ENCODE assay signal across 9 cellular contexts in the genomic region with DNA sequence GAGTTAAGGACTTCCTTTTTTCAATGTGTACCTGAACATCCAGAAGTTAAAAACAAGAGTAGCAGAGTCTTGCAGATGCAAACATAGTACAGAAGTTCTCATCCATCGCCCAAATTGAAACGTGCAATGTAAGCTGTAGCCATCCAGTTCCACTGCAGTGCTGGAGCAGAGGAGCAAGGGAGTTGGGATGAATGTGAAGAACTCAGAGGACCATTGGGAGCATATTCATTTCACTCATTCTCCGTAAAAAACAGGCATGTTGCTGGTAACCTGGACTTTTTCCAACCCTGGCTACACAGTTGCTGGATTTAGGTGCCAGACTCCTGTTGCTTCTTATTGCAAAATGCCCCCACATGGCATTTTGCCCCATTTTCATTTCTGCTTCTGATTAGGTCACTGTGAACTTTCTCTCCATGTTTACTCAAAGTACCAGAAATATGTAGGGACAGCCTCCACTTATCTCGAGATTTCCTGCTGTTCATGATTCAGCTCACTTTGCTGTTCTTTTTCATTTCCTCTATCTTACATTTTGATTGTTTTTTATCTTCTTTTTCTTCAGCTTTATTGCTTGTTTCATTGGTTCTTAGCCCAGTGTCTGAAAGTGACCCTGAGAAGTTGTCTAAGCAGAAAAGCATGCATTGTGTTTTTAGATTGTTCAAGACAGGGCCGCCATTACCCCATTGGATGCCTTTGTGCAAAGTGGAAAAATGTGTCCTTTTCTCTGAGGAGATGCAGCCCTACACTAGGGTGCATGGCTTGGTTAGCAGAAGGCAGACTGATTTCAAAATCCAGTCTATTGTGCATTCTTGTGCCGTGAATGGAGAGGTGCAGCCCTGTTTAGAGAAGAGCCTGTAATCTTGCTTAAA.
A peak's percentile ranks its signal among the peaks of the same experiment; 100 is the strongest.
DNase-seq lines count a peak whose midpoint lies in the region; ATAC-seq lines count a peak whose summit lies in the region.
"Had no signal": no experiment of that assay in that cellular context is flagged by ENCODE, and none has a peak within 500 bp of the region (broad histone marks: within the 10 kb centered on the region; RNA-seq: fewer than 3 reads in every experiment).

No MANE protein-coding gene starts in this region.

- no peak overlapping the region for H3K27ac ChIP-seq in CD4-positive, alpha-beta memory T cell (ENCODE audit: low read depth, low read length)
- H3K27ac ChIP-seq: KMS-11 had no signal

- POLR2A ChIA-PET in CD4-positive, alpha-beta memory T cell (lab: Charles Lee; ENCODE audit: partially characterized antibody) = interaction anchor here (0.6 to 14.0 kb wide), 3 partner anchors 25 to 202 kb away, joined by 3 to 354 read pairs (median 4); no protein-coding TSS in a partner anchor
- POLR2A ChIA-PET in T-cell (lab: Charles Lee) = no interaction called here

- H3K27ac Mint-ChIP-seq in CD4-positive, alpha-beta memory T cell = peak overlapping the region in 5 of 7 donors; percentile 15 to 90 (median 54)
- H3K27ac Mint-ChIP-seq in T-cell = peak overlapping the region; percentile 79 to 99

- peak; percentile 28 for DNase-seq in A172 (ENCODE audit: low spot score)
- DNase-seq in CD4-positive, alpha-beta memory T cell = no peak
- DNase-seq in T-cell = no peak
- peak; percentile 35 for DNase-seq in hepatic stellate cell (ENCODE audit: low spot score)
- DNase-seq in NCI-H1417 treated with DMSO at 0.1 percent for 48 hours (lab: John Stamatoyannopoulos, UW) = no peak
- DNase-seq in germinal center (ENCODE audit: low spot score) = no peak
- no peak for DNase-seq in activated T-cell treated with anti-CD3 and anti-CD28 coated beads, Interleukin-2, amount 50 U/mL, for 4 hours

- no peaks in the 10 kb centered on the region for H3K9me3 ChIP-seq in CD4-positive, alpha-beta memory T cell (ENCODE audit: control insufficient read depth in 1 of 2, low read length in 2 of 2)

- CTCF ChIA-PET in CD4-positive, alpha-beta memory T cell (lab: Charles Lee; ENCODE audit: partially characterized antibody) = interaction anchor here (1.1 to 1.2 kb wide), 3 partner anchors 31 to 119 kb away, joined by 3 to 4 read pairs (median 3); no protein-coding TSS in a partner anchor
- CTCF ChIA-PET in T-cell (lab: Charles Lee) = interaction anchor here (0.5 to 1.0 kb wide), 3 partner anchors 14 to 1475 kb away, joined by 3 to 9 read pairs (median 5); no protein-coding TSS in a partner anchor

- peaks cover 3% of the 10 kb centered on the region for H3K36me3 ChIP-seq in CD4-positive, alpha-beta memory T cell (ENCODE audit: insufficient read depth, low read length)

- no peaks in the 10 kb centered on the region for H3K27me3 Mint-ChIP-seq in CD4-positive, alpha-beta memory T cell
- no peaks in the 10 kb centered on the region for H3K27me3 Mint-ChIP-seq in T-cell
- no peaks in the 10 kb centered on the region for H3K27me3 Mint-ChIP-seq in activated T-cell treated with anti-CD3 and anti-CD28 coated beads, Interleukin-2, amount 50 U/mL, for 4 hours (ENCODE audit: low read depth)

- H3K27me3 ChIP-seq in CD4-positive, alpha-beta memory T cell (ENCODE audit: insufficient read depth, low read length) = no peaks in the 10 kb centered on the region

- peaks cover 0 to 2% (median 0%) of the 10 kb centered on the region in 8 donors for H3K9me3 Mint-ChIP-seq in CD4-positive, alpha-beta memory T cell
- no peaks in the 10 kb centered on the region for H3K9me3 Mint-ChIP-seq in T-cell
- H3K9me3 Mint-ChIP-seq in activated T-cell treated with anti-CD3 and anti-CD28 coated beads, Interleukin-2, amount 50 U/mL, for 4 hours = no peaks in the 10 kb centered on the region

- H3K4me3 ChIP-seq in CD4-positive, alpha-beta memory T cell (ENCODE audit: low read length in 2 of 2) = no peak overlapping the region

- peaks cover 67% of the 10 kb centered on the region for H3K4me1 ChIP-seq in CD4-positive, alpha-beta memory T cell (ENCODE audit: insufficient read depth, low read length)

- H3K36me3 Mint-ChIP-seq in CD4-positive, alpha-beta memory T cell = peaks cover 45 to 55% of the 10 kb centered on the region in 2 donors
- peaks cover 59% of the 10 kb centered on the region for H3K36me3 Mint-ChIP-seq in T-cell
- H3K36me3 Mint-ChIP-seq in activated T-cell treated with anti-CD3 and anti-CD28 coated beads, Interleukin-2, amount 50 U/mL, for 4 hours (ENCODE audit: insufficient read depth) = peaks cover 45% of the 10 kb centered on the region

- ATAC-seq in T-cell (replicated peaks in 1 of 4) (no peak), HG03571 (IDR thresholded peaks at IDR 0.05; ENCODE audit: unreplicated experiment) (no peak)
- no peak for ATAC-seq in activated T-cell treated with anti-CD3 and anti-CD28 coated beads, Interleukin-2, amount 50 U/mL, for 4 hours

- intact Hi-C loops in CD4-positive, alpha-beta memory T cell (cut with micrococcal nuclease) = no loop called here

- peaks cover 65 to 80% (median 71%) of the 10 kb centered on the region in 4 donors for H3K4me1 Mint-ChIP-seq in CD4-positive, alpha-beta memory T cell
- H3K4me1 Mint-ChIP-seq in T-cell = peaks cover 79 to 93% (median 82%) of the 10 kb centered on the region in 3 donors
- peaks cover 74% of the 10 kb centered on the region for H3K4me1 Mint-ChIP-seq in activated T-cell treated with anti-CD3 and anti-CD28 coated beads, Interleukin-2, amount 50 U/mL, for 4 hours (ENCODE audit: low read depth)

- H3K4me3 Mint-ChIP-seq in CD4-positive, alpha-beta memory T cell = peak overlapping the region in 5 of 8 donors; percentile 1 to 39 (median 8)
- H3K4me3 Mint-ChIP-seq in T-cell = peak overlapping the region in 1 of 3 donors; percentile 15
- H3K4me3 Mint-ChIP-seq in activated T-cell treated with anti-CD3 and anti-CD28 coated beads, Interleukin-2, amount 50 U/mL, for 4 hours = no peak overlapping the region

Comparison
In these comparisons a context has a peak if more than half of its experiments do, and no peak if none do; other contexts are left out.
1. DNase-seq: peak in A172 (single experiment) and hepatic stellate cell (single experiment); none in CD4-positive, alpha-beta memory T cell (0 of 5), T-cell (0 of 34), NCI-H1417 treated with DMSO at 0.1 percent for 48 hours (single experiment), germinal center (single experiment) and activated T-cell treated with anti-CD3 and anti-CD28 coated beads, Interleukin-2, amount 50 U/mL, for 4 hours (single experiment).